In genomic region chr2:234544659-234545611, GRCh38 we compare ENCODE assay signal across 1 cellular context.
A peak's percentile ranks its signal among the peaks of the same experiment; 100 is the strongest.
TF ChIP-seq lines count a peak whose summit lies in the region.

No MANE protein-coding gene starts in this region.

TF ChIP-seq in HepG2, 621 proteins besides CTCF, POLR2A, EP300 and RAD21 (continued from another document):
- TF ChIP-seq TAF15 (IDR thresholded peaks at IDR 0.05; ENCODE audit: low read depth, low read length, poor library complexity, severe bottlenecking), result no peak
- no peak for TF ChIP-seq ZNF703 (CRISPR knock-in tag; IDR thresholded peaks at IDR 0.05; ENCODE audit: borderline replicate concordance)
- no peak for TF ChIP-seq ZNF292 (CRISPR knock-in tag; IDR thresholded peaks at IDR 0.05; ENCODE audit: borderline replicate concordance, low read depth)
- TF ChIP-seq GABPA (IDR thresholded peaks at IDR 0.05; ENCODE audit: low read depth, low read length), result no peak
- peak; percentile 26; the same call in 1 of the 2 replicates for TF ChIP-seq GABPA (CRISPR knock-in tag; IDR thresholded peaks at IDR 0.05; ENCODE audit: low read depth)
- no peak for TF ChIP-seq RFX5 (IDR thresholded peaks at IDR 0.05; ENCODE audit: low read depth, low read length)
- TF ChIP-seq ATF4 (CRISPR knock-in tag; IDR thresholded peaks at IDR 0.05), result no peak
- no peak for TF ChIP-seq PRPF4 (IDR thresholded peaks at IDR 0.05; ENCODE audit: low read depth, low read length, poor library complexity, severe bottlenecking)
- no peak for TF ChIP-seq KMT2A (CRISPR knock-in tag; IDR thresholded peaks at IDR 0.05)
- 0 out of 2 replicates have a peak, but pooled peaks have one; percentile 48 for TF ChIP-seq THAP9 (CRISPR knock-in tag; IDR thresholded peaks at IDR 0.05; ENCODE audit: borderline replicate concordance)
- TF ChIP-seq ZNF512B (CRISPR knock-in tag; IDR thresholded peaks at IDR 0.05; ENCODE audit: borderline replicate concordance), result no peak
- TF ChIP-seq MXI1 (IDR thresholded peaks at IDR 0.05; ENCODE audit: borderline replicate concordance, low read depth, low read length), result 0 out of 3 replicates have a peak, but pooled peaks have one; percentile 12
- TF ChIP-seq ZNF501 (CRISPR knock-in tag; IDR thresholded peaks at IDR 0.05), result peak; percentile 58; the same call in 1 of the 2 replicates
- TF ChIP-seq ZNF547 (CRISPR knock-in tag; IDR thresholded peaks at IDR 0.05), result 0 out of 2 replicates have a peak, but pooled peaks have one; percentile 36
- peak; percentile 51; the same call in 1 of the 2 replicates for TF ChIP-seq RXRB (CRISPR knock-in tag; IDR thresholded peaks at IDR 0.05; ENCODE audit: borderline replicate concordance)
- no peak for TF ChIP-seq ZNF326 (CRISPR knock-in tag; IDR thresholded peaks at IDR 0.05; ENCODE audit: borderline replicate concordance)
- TF ChIP-seq TRAFD1 (CRISPR knock-in tag; IDR thresholded peaks at IDR 0.05; ENCODE audit: borderline replicate concordance), result no peak
- TF ChIP-seq ERF (CRISPR knock-in tag; IDR thresholded peaks at IDR 0.05), result no peak
- TF ChIP-seq ZNF772 (CRISPR knock-in tag; IDR thresholded peaks at IDR 0.05), result peak; percentile 66; the same call in 1 of the 2 replicates
- 0 out of 2 replicates have a peak, but pooled peaks have one; percentile 17 for TF ChIP-seq HDAC2 (CRISPR knock-in tag; IDR thresholded peaks at IDR 0.05)
- TF ChIP-seq ZNF350 (CRISPR knock-in tag; IDR thresholded peaks at IDR 0.05; ENCODE audit: borderline replicate concordance, low read depth), result peak; percentile 47; the same call in 1 of the 2 replicates
- TF ChIP-seq PATZ1 (CRISPR knock-in tag; IDR thresholded peaks at IDR 0.05), result peak; percentile 51
- TF ChIP-seq ETV5 (CRISPR knock-in tag; IDR thresholded peaks at IDR 0.05; ENCODE audit: borderline replicate concordance), result peak; percentile 34; the same call in 1 of the 2 replicates
- TF ChIP-seq ZNF232 (CRISPR knock-in tag; IDR thresholded peaks at IDR 0.05; ENCODE audit: borderline replicate concordance), result peak; percentile 58; the same call in 1 of the 2 replicates
- TF ChIP-seq KLF16 (CRISPR knock-in tag; IDR thresholded peaks at IDR 0.05), result no peak
- TF ChIP-seq DBP (CRISPR knock-in tag; IDR thresholded peaks at IDR 0.05; ENCODE audit: not compliant biosample characterization), result peak; percentile 28
- no peak for TF ChIP-seq ZNF549 (CRISPR knock-in tag; IDR thresholded peaks at IDR 0.05)
- TF ChIP-seq LCORL (IDR thresholded peaks at IDR 0.05), result no peak
- peak; percentile 52; the same call in 1 of the 2 replicates for TF ChIP-seq LCORL (CRISPR knock-in tag; IDR thresholded peaks at IDR 0.05)
- TF ChIP-seq SKI (IDR thresholded peaks at IDR 0.05; ENCODE audit: partially characterized antibody), result no peak
- TF ChIP-seq GPBP1L1 (CRISPR knock-in tag; IDR thresholded peaks at IDR 0.05), result no peak
- TF ChIP-seq SMC3 (IDR thresholded peaks at IDR 0.05; ENCODE audit: low read length), result peak; percentile 73
- no peak for TF ChIP-seq FOXA3 (CRISPR knock-in tag; IDR thresholded peaks at IDR 0.05)
- no peak for TF ChIP-seq ZFX (CRISPR knock-in tag; IDR thresholded peaks at IDR 0.05; ENCODE audit: low read depth)
- no peak for TF ChIP-seq ZNF282 (IDR thresholded peaks at IDR 0.05; ENCODE audit: partially characterized antibody)
- TF ChIP-seq NFKB2 (CRISPR knock-in tag; IDR thresholded peaks at IDR 0.05; ENCODE audit: borderline replicate concordance), result peak; percentile 53; the same call in 1 of the 2 replicates
- no peak for TF ChIP-seq AGO2 (optimal IDR thresholded peaks at IDR 0.05; ENCODE audit: low read depth, low read length)
- no peak for TF ChIP-seq ZNF225 (CRISPR knock-in tag; IDR thresholded peaks at IDR 0.05)
- TF ChIP-seq ZBTB33 (CRISPR knock-in tag; IDR thresholded peaks at IDR 0.05), result 0 out of 2 replicates have a peak, but pooled peaks have one; percentile 29
- no peak for TF ChIP-seq NCOR1 (IDR thresholded peaks at IDR 0.05; ENCODE audit: borderline replicate concordance, low read length)
- TF ChIP-seq STAG1 (CRISPR knock-in tag; IDR thresholded peaks at IDR 0.05), result peak; percentile 87
- TF ChIP-seq MAFF (IDR thresholded peaks at IDR 0.05; ENCODE audit: low read depth, low read length), result no peak
TF ChIP-seq in HepG2: peak in this region for 61.
